8 cellular contexts compared by ENCODE assay signal in genomic region chr1:54253480-54253879, GRCh38. TPM values are rescaled to one million over a fixed set of nuclear protein-coding genes. Genes with fewer than 3 reads are reported as not detected.
DNase-seq lines count a peak whose midpoint lies in the region; ATAC-seq and TF ChIP-seq lines count a peak whose summit lies in the region.

No MANE protein-coding gene starts in this region.

- peaks cover 28 to 34% of the 10 kb centered on the region in 2 experiments for H3K4me1 ChIP-seq in SK-N-SH (ENCODE audit: control insufficient read depth in 1 of 2, insufficient read depth in 2 of 2, low read depth in 1 of 2, low read length in 1 of 2)

- no peaks in the 10 kb centered on the region for H3K79me2 ChIP-seq in SK-N-SH (ENCODE audit: insufficient read depth)

- ATAC-seq in HG03571 (IDR thresholded peaks at IDR 0.05; ENCODE audit: unreplicated experiment), result no peak

- no peaks in the 10 kb centered on the region for H4K20me1 ChIP-seq in SK-N-SH (ENCODE audit: insufficient read depth)

- peaks cover 15% of the 10 kb centered on the region for H3F3A ChIP-seq in SK-N-SH (replicated peaks; ENCODE audit: insufficient read depth)

- DNase-seq in H4 (ENCODE audit: low spot score), result peak; percentile 90
- DNase-seq in SK-N-SH, result no peak
- peak; percentile 48 for DNase-seq in epithelial cell of proximal tubule (ENCODE audit: low read depth)
- peak; percentile 71 for DNase-seq in retinal pigment epithelial cell (ENCODE audit: low read depth)
- DNase-seq in NAMALWA (ENCODE audit: low spot score), result no peak
- no peak for DNase-seq in stimulated activated CD4-positive, alpha-beta T cell treated with anti-CD3 and anti-CD28 coated beads, Interleukin-4, amount 100 ng/mL, for 4 hours
- no peak for DNase-seq in DMS 273 treated with DMSO at 0.1 percent for 48 hours (lab: John Stamatoyannopoulos, UW)

- POLR2A ChIA-PET in SK-N-SH (lab: Yijun Ruan, JAX), result no interaction called here

- peak overlapping the region in 1 of 2 experiments; percentile 87; a peak in 3 of 4 replicates for H3K27ac ChIP-seq in SK-N-SH (ENCODE audit: low read depth in 2 of 2, low read length in 1 of 2)

- H3K4me3 ChIP-seq in SK-N-SH (ENCODE audit: low read depth in 2 of 2, low read length in 1 of 2), result no peak overlapping the region
- no peak overlapping the region for H3K4me3 ChIP-seq in epithelial cell of proximal tubule (ENCODE audit: low read depth, low read length)
- H3K4me3 ChIP-seq in retinal pigment epithelial cell (ENCODE audit: low read length), result no peak overlapping the region

- TF ChIP-seq RAD21 in SK-N-SH (IDR thresholded peaks at IDR 0.05; ENCODE audit: low read length), result no peak

- H3K9me2 ChIP-seq in SK-N-SH, result no peaks in the 10 kb centered on the region

- no peak for TF ChIP-seq CTCF in SK-N-SH (IDR thresholded peaks at IDR 0.05)
- no peak for TF ChIP-seq CTCF in epithelial cell of proximal tubule (conservative IDR thresholded peaks at IDR 0.05; ENCODE audit: low read depth, low read length)
- TF ChIP-seq CTCF in retinal pigment epithelial cell (conservative IDR thresholded peaks at IDR 0.05; ENCODE audit: low read depth, low read length), result peak; percentile 2

- H3K27me3 ChIP-seq in SK-N-SH (ENCODE audit: insufficient read depth), result no peaks in the 10 kb centered on the region

- H3K9ac ChIP-seq in SK-N-SH, result peak overlapping the region; percentile 47; the same call in 1 of the 2 replicates

- peaks cover 0 to 2% of the 10 kb centered on the region in 2 experiments for H3K36me3 ChIP-seq in SK-N-SH (replicated peaks in 1 of 2; ENCODE audit: control insufficient read depth in 1 of 2, insufficient read depth in 2 of 2, low read length in 1 of 2)

- WGBS in SK-N-SH (ENCODE audit: low lambda C conversion rate), result 28% methylated on average over 5 of the region's 5 CpGs

- peak in 1 of 2 experiments; percentile 73; a peak in 1 of 4 replicates for TF ChIP-seq EP300 in SK-N-SH (IDR thresholded peaks at IDR 0.05; ENCODE audit: borderline replicate concordance in 1 of 2, low read depth in 1 of 2, low read length in 1 of 2)

- peak overlapping the region; percentile 54; the same call in 1 of the 2 replicates for H3K4me2 ChIP-seq in SK-N-SH

- CTCF ChIA-PET in SK-N-SH (lab: Yijun Ruan, JAX), result interaction anchor here (0.9 kb wide), 1 partner anchor 21 kb away, joined by 4 read pairs; no protein-coding TSS in a partner anchor

- no peaks in the 10 kb centered on the region for H3K9me3 ChIP-seq in SK-N-SH

- no peak overlapping the region for H2AFZ ChIP-seq in SK-N-SH (ENCODE audit: low read depth)

TF ChIP-seq in SK-N-SH, 30 proteins besides CTCF, POLR2A, EP300 and RAD21 (continues in another document):
- TF ChIP-seq USF1 (IDR thresholded peaks at IDR 0.05; ENCODE audit: borderline replicate concordance, low read depth), result no peak
- TF ChIP-seq NFIC (IDR thresholded peaks at IDR 0.05; ENCODE audit: borderline replicate concordance), result peak; percentile 79
- TF ChIP-seq IRF3 (IDR thresholded peaks at IDR 0.05; ENCODE audit: low read depth, low read length), result no peak
- peak; percentile 96 for TF ChIP-seq FOSL2 (IDR thresholded peaks at IDR 0.05; ENCODE audit: borderline replicate concordance, low read depth)
- TF ChIP-seq MAX (IDR thresholded peaks at IDR 0.05; ENCODE audit: low read depth), result no peak
- no peak for TF ChIP-seq FOXM1 (IDR thresholded peaks at IDR 0.05; ENCODE audit: low read depth)
- TF ChIP-seq ELF1 (IDR thresholded peaks at IDR 0.05), result 0 out of 2 replicates have a peak, but pooled peaks have one; percentile 28
- TF ChIP-seq YY1 (IDR thresholded peaks at IDR 0.05; ENCODE audit: low read depth), result no peak
- TF ChIP-seq NRF1 (IDR thresholded peaks at IDR 0.05; ENCODE audit: low read depth, low read length), result no peak
- TF ChIP-seq MXI1 (IDR thresholded peaks at IDR 0.05; ENCODE audit: low read depth, low read length), result no peak
- TF ChIP-seq CHD2 (IDR thresholded peaks at IDR 0.05; ENCODE audit: low read length, partially characterized antibody), result no peak
- TF ChIP-seq GATA2 (CRISPR knock-in tag; IDR thresholded peaks at IDR 0.05), result no peak
- no peak for TF ChIP-seq ZBTB33 (IDR thresholded peaks at IDR 0.05; ENCODE audit: borderline replicate concordance, low read depth)
- TF ChIP-seq FOXJ3 (CRISPR knock-in tag; IDR thresholded peaks at IDR 0.05), result no peak
- TF ChIP-seq RXRA (IDR thresholded peaks at IDR 0.05; ENCODE audit: borderline replicate concordance, low read depth), result peak; percentile 65; the same call in 1 of the 2 replicates
- TF ChIP-seq SMC3 (IDR thresholded peaks at IDR 0.05; ENCODE audit: low read depth, low read length), result no peak
- no peak for TF ChIP-seq SIN3A (IDR thresholded peaks at IDR 0.05; ENCODE audit: borderline replicate concordance, low read depth, low read length)
- 0 out of 2 replicates have a peak, but pooled peaks have one; percentile 17 for TF ChIP-seq REST (IDR thresholded peaks at IDR 0.05; ENCODE audit: low read depth, low read length)

RNA-seq across cellular contexts. Expression of gene MRPL37, which starts 53.5 kb away (rescaled TPM):
- total RNA-seq in H4 (2014; rRNA removed; shearing (Covaris generic)), result 156 and 204 TPM in 2 replicates
- polyA plus RNA-seq in SK-N-SH (2012; rRNA removed), result 10.1 and 11.3 TPM in 2 replicates
- polyA plus RNA-seq in SK-N-SH (2012; cell fraction: cytosol; rRNA removed), result 13.6 and 14.2 TPM in 2 replicates
- 8.8 and 11.7 TPM in 2 replicates for polyA plus RNA-seq in SK-N-SH (2012; cell fraction: nucleus; rRNA removed)
- 115 and 191 TPM in 2 replicates for total RNA-seq in epithelial cell of proximal tubule

RNA-seq across cellular contexts. Expression of gene CYB5RL, which starts 53.6 kb away (rescaled TPM):
- 5.5 and 6.7 TPM in 2 replicates for total RNA-seq in H4 (2014; rRNA removed; shearing (Covaris generic))
- polyA plus RNA-seq in SK-N-SH (2012; rRNA removed), result 3.3 and 4.7 TPM in 2 replicates
- 2.2 and 3.0 TPM in 2 replicates for polyA plus RNA-seq in SK-N-SH (2012; cell fraction: cytosol; rRNA removed)
- polyA plus RNA-seq in SK-N-SH (2012; cell fraction: nucleus; rRNA removed), result 5.9 and 7.0 TPM in 2 replicates
- 2.8 and 6.0 TPM in 2 replicates for total RNA-seq in epithelial cell of proximal tubule

Comparison
In these comparisons a context has a peak if more than half of its experiments do, and no peak if none do; other contexts are left out.
1. DNase-seq: peak in H4 (single experiment), epithelial cell of proximal tubule (single experiment) and retinal pigment epithelial cell (single experiment); none in SK-N-SH (single experiment), NAMALWA (single experiment), stimulated activated CD4-positive, alpha-beta T cell treated with anti-CD3 and anti-CD28 coated beads, Interleukin-4, amount 100 ng/mL, for 4 hours (0 of 2) and DMS 273 treated with DMSO at 0.1 percent for 48 hours (single experiment).